Comparison of ENCODE assay signal across 1 cellular context in the genomic region with DNA sequence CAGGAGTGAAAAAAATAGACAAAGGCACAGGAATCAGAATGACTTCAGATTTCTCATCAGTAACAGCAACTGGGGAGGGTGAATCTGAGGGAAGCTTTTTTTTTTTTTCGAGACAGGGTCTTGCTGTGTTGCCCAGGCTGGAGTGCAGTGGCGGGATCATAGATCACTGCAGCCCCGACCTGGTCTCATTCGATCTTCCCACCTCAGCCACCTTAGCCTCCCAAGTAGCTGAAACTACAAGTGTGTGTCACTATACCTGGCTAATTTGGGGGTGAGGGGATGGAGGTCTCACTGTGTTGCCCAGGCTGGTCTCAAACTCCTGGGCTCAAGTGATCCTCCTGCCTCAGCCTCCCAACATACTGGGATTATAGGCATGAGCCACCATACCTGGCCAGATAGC.
TF ChIP-seq lines count a peak whose summit lies in the region.

No MANE protein-coding gene starts in this region.

TF ChIP-seq in K562, 482 proteins besides CTCF, POLR2A, EP300 and RAD21:
- TF ChIP-seq ZBTB17 (CRISPR knock-in tag; IDR thresholded peaks at IDR 0.05) (no peak), SMARCC2 (IDR thresholded peaks at IDR 0.05; ENCODE audit: low read depth) (no peak), RBM25 (IDR thresholded peaks at IDR 0.05; ENCODE audit: low read depth, low read length, severe bottlenecking) (peak; percentile 23), CC2D1A (IDR thresholded peaks at IDR 0.05) (no peak), ZNF121 (CRISPR knock-in tag; conservative IDR thresholded peaks at IDR 0.05) (peak; percentile 88), EWSR1 (IDR thresholded peaks at IDR 0.05; ENCODE audit: borderline replicate concordance, low read depth, partially characterized antibody) (no peak)
- TF ChIP-seq, protein P1, sequence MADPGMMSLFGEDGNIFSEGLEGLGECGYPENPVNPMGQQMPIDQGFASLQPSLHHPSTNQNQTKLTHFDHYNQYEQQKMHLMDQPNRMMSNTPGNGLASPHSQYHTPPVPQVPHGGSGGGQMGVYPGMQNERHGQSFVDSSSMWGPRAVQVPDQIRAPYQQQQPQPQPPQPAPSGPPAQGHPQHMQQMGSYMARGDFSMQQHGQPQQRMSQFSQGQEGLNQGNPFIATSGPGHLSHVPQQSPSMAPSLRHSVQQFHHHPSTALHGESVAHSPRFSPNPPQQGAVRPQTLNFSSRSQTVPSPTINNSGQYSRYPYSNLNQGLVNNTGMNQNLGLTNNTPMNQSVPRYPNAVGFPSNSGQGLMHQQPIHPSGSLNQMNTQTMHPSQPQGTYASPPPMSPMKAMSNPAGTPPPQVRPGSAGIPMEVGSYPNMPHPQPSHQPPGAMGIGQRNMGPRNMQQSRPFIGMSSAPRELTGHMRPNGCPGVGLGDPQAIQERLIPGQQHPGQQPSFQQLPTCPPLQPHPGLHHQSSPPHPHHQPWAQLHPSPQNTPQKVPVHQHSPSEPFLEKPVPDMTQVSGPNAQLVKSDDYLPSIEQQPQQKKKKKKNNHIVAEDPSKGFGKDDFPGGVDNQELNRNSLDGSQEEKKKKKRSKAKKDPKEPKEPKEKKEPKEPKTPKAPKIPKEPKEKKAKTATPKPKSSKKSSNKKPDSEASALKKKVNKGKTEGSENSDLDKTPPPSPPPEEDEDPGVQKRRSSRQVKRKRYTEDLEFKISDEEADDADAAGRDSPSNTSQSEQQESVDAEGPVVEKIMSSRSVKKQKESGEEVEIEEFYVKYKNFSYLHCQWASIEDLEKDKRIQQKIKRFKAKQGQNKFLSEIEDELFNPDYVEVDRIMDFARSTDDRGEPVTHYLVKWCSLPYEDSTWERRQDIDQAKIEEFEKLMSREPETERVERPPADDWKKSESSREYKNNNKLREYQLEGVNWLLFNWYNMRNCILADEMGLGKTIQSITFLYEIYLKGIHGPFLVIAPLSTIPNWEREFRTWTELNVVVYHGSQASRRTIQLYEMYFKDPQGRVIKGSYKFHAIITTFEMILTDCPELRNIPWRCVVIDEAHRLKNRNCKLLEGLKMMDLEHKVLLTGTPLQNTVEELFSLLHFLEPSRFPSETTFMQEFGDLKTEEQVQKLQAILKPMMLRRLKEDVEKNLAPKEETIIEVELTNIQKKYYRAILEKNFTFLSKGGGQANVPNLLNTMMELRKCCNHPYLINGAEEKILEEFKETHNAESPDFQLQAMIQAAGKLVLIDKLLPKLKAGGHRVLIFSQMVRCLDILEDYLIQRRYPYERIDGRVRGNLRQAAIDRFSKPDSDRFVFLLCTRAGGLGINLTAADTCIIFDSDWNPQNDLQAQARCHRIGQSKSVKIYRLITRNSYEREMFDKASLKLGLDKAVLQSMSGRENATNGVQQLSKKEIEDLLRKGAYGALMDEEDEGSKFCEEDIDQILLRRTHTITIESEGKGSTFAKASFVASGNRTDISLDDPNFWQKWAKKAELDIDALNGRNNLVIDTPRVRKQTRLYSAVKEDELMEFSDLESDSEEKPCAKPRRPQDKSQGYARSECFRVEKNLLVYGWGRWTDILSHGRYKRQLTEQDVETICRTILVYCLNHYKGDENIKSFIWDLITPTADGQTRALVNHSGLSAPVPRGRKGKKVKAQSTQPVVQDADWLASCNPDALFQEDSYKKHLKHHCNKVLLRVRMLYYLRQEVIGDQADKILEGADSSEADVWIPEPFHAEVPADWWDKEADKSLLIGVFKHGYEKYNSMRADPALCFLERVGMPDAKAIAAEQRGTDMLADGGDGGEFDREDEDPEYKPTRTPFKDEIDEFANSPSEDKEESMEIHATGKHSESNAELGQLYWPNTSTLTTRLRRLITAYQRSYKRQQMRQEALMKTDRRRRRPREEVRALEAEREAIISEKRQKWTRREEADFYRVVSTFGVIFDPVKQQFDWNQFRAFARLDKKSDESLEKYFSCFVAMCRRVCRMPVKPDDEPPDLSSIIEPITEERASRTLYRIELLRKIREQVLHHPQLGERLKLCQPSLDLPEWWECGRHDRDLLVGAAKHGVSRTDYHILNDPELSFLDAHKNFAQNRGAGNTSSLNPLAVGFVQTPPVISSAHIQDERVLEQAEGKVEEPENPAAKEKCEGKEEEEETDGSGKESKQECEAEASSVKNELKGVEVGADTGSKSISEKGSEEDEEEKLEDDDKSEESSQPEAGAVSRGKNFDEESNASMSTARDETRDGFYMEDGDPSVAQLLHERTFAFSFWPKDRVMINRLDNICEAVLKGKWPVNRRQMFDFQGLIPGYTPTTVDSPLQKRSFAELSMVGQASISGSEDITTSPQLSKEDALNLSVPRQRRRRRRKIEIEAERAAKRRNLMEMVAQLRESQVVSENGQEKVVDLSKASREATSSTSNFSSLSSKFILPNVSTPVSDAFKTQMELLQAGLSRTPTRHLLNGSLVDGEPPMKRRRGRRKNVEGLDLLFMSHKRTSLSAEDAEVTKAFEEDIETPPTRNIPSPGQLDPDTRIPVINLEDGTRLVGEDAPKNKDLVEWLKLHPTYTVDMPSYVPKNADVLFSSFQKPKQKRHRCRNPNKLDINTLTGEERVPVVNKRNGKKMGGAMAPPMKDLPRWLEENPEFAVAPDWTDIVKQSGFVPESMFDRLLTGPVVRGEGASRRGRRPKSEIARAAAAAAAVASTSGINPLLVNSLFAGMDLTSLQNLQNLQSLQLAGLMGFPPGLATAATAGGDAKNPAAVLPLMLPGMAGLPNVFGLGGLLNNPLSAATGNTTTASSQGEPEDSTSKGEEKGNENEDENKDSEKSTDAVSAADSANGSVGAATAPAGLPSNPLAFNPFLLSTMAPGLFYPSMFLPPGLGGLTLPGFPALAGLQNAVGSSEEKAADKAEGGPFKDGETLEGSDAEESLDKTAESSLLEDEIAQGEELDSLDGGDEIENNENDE (IDR thresholded peaks at IDR 0.05; ENCODE audit: low read depth, low read length): no peak
